In the genomic region with DNA sequence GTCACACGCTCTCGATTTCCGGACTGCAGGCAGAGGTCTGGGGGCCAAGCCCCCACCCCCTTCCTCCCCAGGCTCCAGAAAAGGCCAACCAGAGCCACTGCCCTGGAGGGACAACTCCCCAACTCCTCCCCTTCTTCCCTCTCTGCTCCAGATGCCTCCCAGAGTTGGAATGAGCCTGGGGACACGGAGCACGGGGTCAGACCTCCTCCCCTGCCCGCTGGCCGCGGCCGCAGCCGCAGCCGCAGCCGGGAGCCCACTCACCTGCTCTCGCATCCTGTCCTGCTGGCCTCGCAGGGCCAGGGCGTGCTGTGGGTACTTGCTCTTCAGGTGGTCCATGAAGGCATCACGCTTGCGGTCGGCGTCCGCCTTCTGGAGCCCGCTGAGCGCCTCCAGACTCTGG, we compare ENCODE assay signal across 19 cellular contexts. TPM values are rescaled to one million over a fixed set of nuclear protein-coding genes. Genes with fewer than 3 reads are reported as not detected.
A peak's percentile ranks its signal among the peaks of the same experiment; 100 is the strongest.
DNase-seq lines count a peak whose midpoint lies in the region; ATAC-seq and TF ChIP-seq lines count a peak whose summit lies in the region.
"Had no signal": no experiment of that assay in that cellular context is flagged by ENCODE, and none has a peak within 500 bp of the region (broad histone marks: within the 10 kb centered on the region; RNA-seq: fewer than 3 reads in every experiment).

No MANE protein-coding gene starts in this region.

- intact Hi-C loops in heart left ventricle (cut with DNase I), result loop anchor here in 1 of 10 donors (2.0 kb wide), 1 partner anchor 19 kb away; no protein-coding TSS in a partner anchor

- no peak overlapping the region for H3K27ac Mint-ChIP-seq in mesothelial cell of epicardium
- H3K27ac Mint-ChIP-seq: brain had no signal

- H3K27me3 ChIP-seq in heart left ventricle (peaks cover 26 to 86% (median 60%) of the 10 kb centered on the region in 9 donors), right atrium auricular region (peaks cover 15 to 21% of the 10 kb centered on the region in 2 donors), MM.1S (replicated peaks; ENCODE audit: insufficient read depth, low read length) (peaks cover 90% of the 10 kb centered on the region)

- H4K20me1 ChIP-seq in MM.1S (ENCODE audit: insufficient read depth, low read length), result no peaks in the 10 kb centered on the region

- H3K9ac ChIP-seq in MM.1S (ENCODE audit: low read length), result no peak overlapping the region

- ATAC-seq in heart left ventricle, result no peak
- ATAC-seq: A549 had no signal

- peak overlapping the region; percentile 33 for H3K4me3 Mint-ChIP-seq in mesothelial cell of epicardium

- no peaks in the 10 kb centered on the region for H3K79me2 ChIP-seq in MM.1S (ENCODE audit: low read length)

- no peaks in the 10 kb centered on the region for H3K9me3 ChIP-seq in heart left ventricle
- H3K9me3 ChIP-seq in right atrium auricular region, result no peaks in the 10 kb centered on the region
- H3K9me3 ChIP-seq in MM.1S (replicated peaks; ENCODE audit: insufficient read depth, low read length), result no peaks in the 10 kb centered on the region
- H3K9me3 ChIP-seq: A549, thyroid gland had no signal

- H3K36me3 Mint-ChIP-seq in mesothelial cell of epicardium, result no peaks in the 10 kb centered on the region
- H3K36me3 Mint-ChIP-seq: brain had no signal

- H2AFZ ChIP-seq in MM.1S (ENCODE audit: low read length), result no peak overlapping the region

- no peaks in the 10 kb centered on the region for H3K9me3 Mint-ChIP-seq in mesothelial cell of epicardium
- H3K9me3 Mint-ChIP-seq: brain had no signal

- H3K4me1 ChIP-seq in heart left ventricle (peaks cover 0 to 12% (median 10%) of the 10 kb centered on the region in 12 donors), right atrium auricular region (peaks cover 0 to 16% of the 10 kb centered on the region in 2 donors), MM.1S (ENCODE audit: low read length) (no peaks in the 10 kb centered on the region)

- no peak overlapping the region for H3K4me2 ChIP-seq in MM.1S (ENCODE audit: low read depth, low read length)
- H3K4me2 ChIP-seq: A549 had no signal

- 1 to 3% (median 2%) methylated on average over 11 to 22 of the region's 22 CpGs for WGBS in heart left ventricle, 4 donors

- H3K9me2 ChIP-seq in MM.1S (replicated peaks; ENCODE audit: insufficient read depth, low read length), result no peaks in the 10 kb centered on the region

- H3K4me1 Mint-ChIP-seq in mesothelial cell of epicardium, result peaks cover 26% of the 10 kb centered on the region

- H3K27me3 Mint-ChIP-seq in mesothelial cell of epicardium (ENCODE audit: low read depth), result peaks cover 72% of the 10 kb centered on the region

- TF ChIP-seq POLR2A in heart left ventricle (IDR thresholded peaks at IDR 0.05), result no peak

- TF ChIP-seq CTCF in heart left ventricle (IDR thresholded peaks at IDR 0.05), result no peak
- no peak for TF ChIP-seq CTCF in right atrium auricular region (IDR thresholded peaks at IDR 0.05)
- no peak for TF ChIP-seq CTCF in mesothelial cell of epicardium (IDR thresholded peaks at IDR 0.05; ENCODE audit: unreplicated experiment)
- no peak for TF ChIP-seq CTCF in MM.1S (IDR thresholded peaks at IDR 0.05; ENCODE audit: low read length)

- H3K36me3 ChIP-seq in heart left ventricle (no peaks in the 10 kb centered on the region), right atrium auricular region (no peaks in the 10 kb centered on the region), MM.1S (replicated peaks; ENCODE audit: insufficient read depth, low read length) (no peaks in the 10 kb centered on the region)
- H3K36me3 ChIP-seq: thyroid gland had no signal

- H3K4me3 ChIP-seq in heart left ventricle, result peak overlapping the region in 8 of 12 donors; percentile 4 to 28 (median 14)
- peak overlapping the region in 1 of 2 donors; percentile 24 for H3K4me3 ChIP-seq in right atrium auricular region
- no peak overlapping the region for H3K4me3 ChIP-seq in MM.1S (ENCODE audit: low read length)
- H3K4me3 ChIP-seq: A549, thyroid gland had no signal

- no peaks in the 10 kb centered on the region for H3F3A ChIP-seq in MM.1S (ENCODE audit: insufficient read depth, low read length)

- no peak for DNase-seq in heart left ventricle
- DNase-seq in right atrium auricular region (ENCODE audit: low spot score), result no peak
- DNase-seq in epidermal melanocyte (ENCODE audit: insufficient read length, low spot score), result peak; percentile 93
- no peak for DNase-seq in mesothelial cell of epicardium (ENCODE audit: low spot score in 2 of 2, unreplicated experiment in 2 of 2)
- DNase-seq in MM.1S, result no peak
- DNase-seq in activated T-cell treated with anti-CD3 and anti-CD28 coated beads for 4 hours, result no peak
- no peak for DNase-seq in stimulated activated CD4-positive, alpha-beta T cell treated with anti-CD3 and anti-CD28 coated beads, Interleukin-2, amount 100 ng/mL, for 24 hours
- no peak for DNase-seq in D341Med (ENCODE audit: low spot score)
- DNase-seq: activated CD4-positive, alpha-beta T cell treated with anti-CD3 and anti-CD28 coated beads, Interleukin-2, amount 50 U/mL, for 4 hours; activated effector memory CD4-positive, alpha-beta T cell treated with anti-CD3 and anti-CD28 coated beads, Interleukin-2, amount 50 U/mL, for 16 hours; DMS 273 treated with DMSO at 0.1 percent for 48 hours; hippocampal formation; NCI-H524; T-helper 9 cell; thyroid gland had no signal

- no peak overlapping the region for H3K27ac ChIP-seq in heart left ventricle
- no peak overlapping the region for H3K27ac ChIP-seq in right atrium auricular region
- H3K27ac ChIP-seq in MM.1S (ENCODE audit: low read length), result no peak overlapping the region
- H3K27ac ChIP-seq: A549, epithelial cell of prostate, RWPE1, thyroid gland had no signal

RNA-seq across cellular contexts. Expression of gene SRCIN1, which starts 27.5 kb away (rescaled TPM):
- total RNA-seq in heart left ventricle, result 1 to 10 TPM in 5 of 9 donors, under 1 TPM in 4; 0.46 to 1.7 (median 1.1) TPM
- polyA plus RNA-seq in heart left ventricle, result under 1 TPM; 0.19 to 0.95 TPM
- total RNA-seq in right atrium auricular region, result 1 to 10 TPM in 1 of 2 donors, under 1 TPM in 1; 0.52 to 1.1 TPM
- total RNA-seq in mesothelial cell of epicardium, result 19.4 to 21.4 TPM (median 20.8 TPM) in 3 replicates
